In genomic region chr4:8041868-8042267, GRCh38 we compare ENCODE assay signal across 14 cellular contexts.
DNase-seq lines count a peak whose midpoint lies in the region; ATAC-seq and TF ChIP-seq lines count a peak whose summit lies in the region.
"Had no signal": no experiment of that assay in that cellular context is flagged by ENCODE, and none has a peak within 500 bp of the region (broad histone marks: within the 10 kb centered on the region; RNA-seq: fewer than 3 reads in every experiment).

No MANE protein-coding gene starts in this region.

- H3K27ac ChIP-seq in osteoblast (ENCODE audit: low read depth, low read length): no peak overlapping the region
- no peak overlapping the region for H3K27ac ChIP-seq in Karpas-422 (ENCODE audit: low read length)

- H3K27me3 ChIP-seq in osteoblast (ENCODE audit: insufficient read depth, low read length): peaks cover 30% of the 10 kb centered on the region
- H3K27me3 ChIP-seq in Karpas-422 (ENCODE audit: low read length): no peaks in the 10 kb centered on the region
- H3K27me3 ChIP-seq: BE2C had no signal

- no peak overlapping the region for H3K4me3 ChIP-seq in osteoblast (ENCODE audit: insufficient read depth, low read length)
- H3K4me3 ChIP-seq in Karpas-422 (ENCODE audit: low read length): no peak overlapping the region
- H3K4me3 ChIP-seq: GM12878, HAP-1 had no signal

- H3K4me2 ChIP-seq in osteoblast (ENCODE audit: insufficient read depth, low read length) (no peak overlapping the region), Karpas-422 (ENCODE audit: low read depth, low read length, poor library complexity, severe bottlenecking) (no peak overlapping the region)

- H3K36me3 ChIP-seq in osteoblast (ENCODE audit: insufficient read depth, low read length): no peaks in the 10 kb centered on the region
- H3K36me3 ChIP-seq in Karpas-422 (ENCODE audit: insufficient read depth, low read length): no peaks in the 10 kb centered on the region
- H3K36me3 ChIP-seq: BE2C, HAP-1 had no signal

- H2AFZ ChIP-seq in osteoblast (ENCODE audit: low read length) (no peak overlapping the region), Karpas-422 (ENCODE audit: low read length) (no peak overlapping the region)

- TF ChIP-seq CTCF in osteoblast (IDR thresholded peaks at IDR 0.05; ENCODE audit: extremely low read depth, low read depth, low read length): no peak
- no peak for TF ChIP-seq CTCF in GM13976 (IDR thresholded peaks at IDR 0.05; ENCODE audit: borderline replicate concordance, control extremely low read depth, extremely low read depth, insufficient read depth, missing control alignments)

- no peaks in the 10 kb centered on the region for H3K79me2 ChIP-seq in osteoblast (ENCODE audit: insufficient read depth, low read length)
- no peaks in the 10 kb centered on the region for H3K79me2 ChIP-seq in Karpas-422 (ENCODE audit: low read length)

- H3K9me2 ChIP-seq in Karpas-422 (replicated peaks; ENCODE audit: insufficient read depth, low read length): no peaks in the 10 kb centered on the region

- no peak for ATAC-seq in Right ventricle myocardium inferior
- ATAC-seq in Right ventricle myocardium superior (ENCODE audit: poor library complexity): no peak
- ATAC-seq: GM12878 had no signal

- intact Hi-C loops in Right ventricle myocardium inferior (cut with DNase I): no loop called here
- intact Hi-C loops in Right ventricle myocardium superior (cut with DNase I): no loop called here

- in situ Hi-C loops in GM13976 (cut with MboI; ENCODE audit: low sequenced_read_pairs, unreplicated experiment): no loop called here

- no peaks in the 10 kb centered on the region for H3K9me3 ChIP-seq in osteoblast (ENCODE audit: low read depth, low read length)
- H3K9me3 ChIP-seq in Karpas-422 (ENCODE audit: low read length): no peaks in the 10 kb centered on the region
- H3K9me3 ChIP-seq: BE2C, HAP-1 had no signal

- H3K9ac ChIP-seq in Karpas-422 (ENCODE audit: low read length): no peak overlapping the region

- H4K20me1 ChIP-seq in osteoblast (ENCODE audit: insufficient read depth, low read length) (peaks cover 3% of the 10 kb centered on the region), Karpas-422 (ENCODE audit: insufficient read depth, low read depth, low read length) (no peaks in the 10 kb centered on the region)

- peak; percentile 46 for DNase-seq in Right ventricle myocardium inferior (ENCODE audit: missing footprints)
- no peak for DNase-seq in Right ventricle myocardium superior
- DNase-seq in MV-4-11 (lab: John Stamatoyannopoulos, UW): peak; percentile 24
- DNase-seq in osteoblast (ENCODE audit: insufficient read length, low spot score, missing footprints): peak; percentile 58
- no peak for DNase-seq in COR-L47 (lab: John Stamatoyannopoulos, UW)
- no peak for DNase-seq in GM13976 (ENCODE audit: low spot score)
- no peak for DNase-seq in Karpas-422
- DNase-seq: 8988T; BE2C; Calu3; CD4-positive, alpha-beta memory T cell; GF-D8 had no signal

- H3K4me1 ChIP-seq in osteoblast (ENCODE audit: insufficient read depth, low read length) (no peaks in the 10 kb centered on the region), Karpas-422 (ENCODE audit: low read length) (no peaks in the 10 kb centered on the region)
- H3K4me1 ChIP-seq: HAP-1 had no signal

Comparison
In these comparisons a context has a peak if more than half of its experiments do, and no peak if none do; other contexts are left out.
1. DNase-seq: peak in Right ventricle myocardium inferior (single experiment), MV-4-11 (single experiment) and osteoblast (single experiment); none in Right ventricle myocardium superior (single experiment), COR-L47 (single experiment), GM13976 (single experiment) and Karpas-422 (single experiment).